Comparison of ENCODE assay signal across 21 cellular contexts in the genomic region with DNA sequence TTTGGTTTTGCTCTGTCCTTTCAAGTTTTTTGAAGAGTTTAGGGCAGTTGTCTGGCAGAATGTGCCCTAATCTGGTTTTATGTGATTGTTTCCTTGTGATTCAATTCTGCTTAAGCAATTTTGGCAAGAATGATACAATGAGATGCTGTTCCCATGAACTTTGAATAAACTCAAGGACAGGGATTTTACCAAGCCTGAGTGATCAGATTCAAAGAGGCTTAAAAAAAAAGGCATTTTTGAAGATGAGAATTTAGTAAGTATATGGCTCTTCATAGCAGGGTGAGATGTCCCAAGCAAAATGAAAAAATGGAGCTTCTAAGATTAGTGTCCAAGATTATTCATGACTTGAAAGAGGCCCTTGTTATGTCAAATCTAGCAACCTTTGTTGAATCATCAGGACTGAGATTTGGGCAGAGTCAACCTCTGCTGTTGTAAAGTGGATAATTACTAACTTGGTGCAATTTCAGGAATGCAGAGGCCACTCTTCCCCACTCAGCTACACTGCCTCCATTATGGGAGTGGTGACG.
A peak's percentile ranks its signal among the peaks of the same experiment; 100 is the strongest.
DNase-seq lines count a peak whose midpoint lies in the region; ATAC-seq, FAIRE-seq and TF ChIP-seq lines count a peak whose summit lies in the region.
"Had no signal": no experiment of that assay in that cellular context is flagged by ENCODE, and none has a peak within 500 bp of the region (broad histone marks: within the 10 kb centered on the region; RNA-seq: fewer than 3 reads in every experiment).

No MANE protein-coding gene starts in this region.

- no peaks in the 10 kb centered on the region for H3K36me3 ChIP-seq in astrocyte (ENCODE audit: insufficient read depth, low read length)
- no peaks in the 10 kb centered on the region for H3K36me3 ChIP-seq in effector memory CD4-positive, alpha-beta T cell (ENCODE audit: control insufficient read depth, insufficient read depth, low read length)
- H3K36me3 ChIP-seq: heart right ventricle, Peyer's patch had no signal

- H3K4me3 Mint-ChIP-seq in astrocyte (ENCODE audit: unreplicated experiment): no peak overlapping the region
- H3K4me3 Mint-ChIP-seq: activated T-cell treated with anti-CD3 and anti-CD28 coated beads, Interleukin-2, amount 50 U/mL, for 72 hours; T-helper 17 cell had no signal

- no peaks in the 10 kb centered on the region for H3K36me3 Mint-ChIP-seq in astrocyte (ENCODE audit: low read depth, unreplicated experiment)

- no peaks in the 10 kb centered on the region for H3K27me3 Mint-ChIP-seq in astrocyte (ENCODE audit: low read depth, unreplicated experiment)

- H3K9ac ChIP-seq in astrocyte (ENCODE audit: low read length): no peak overlapping the region

- no peaks in the 10 kb centered on the region for H3K9me3 ChIP-seq in astrocyte (ENCODE audit: insufficient read depth, low read depth, low read length)
- H3K9me3 ChIP-seq in effector memory CD4-positive, alpha-beta T cell (ENCODE audit: control insufficient read depth, low read length): no peaks in the 10 kb centered on the region
- H3K9me3 ChIP-seq: Peyer's patch had no signal

- no peak overlapping the region for H2AFZ ChIP-seq in astrocyte (ENCODE audit: low read depth, low read length)

- H3K9me3 Mint-ChIP-seq in astrocyte (ENCODE audit: unreplicated experiment): no peaks in the 10 kb centered on the region

- no peak for TF ChIP-seq CTCF in astrocyte (IDR thresholded peaks at IDR 0.05; ENCODE audit: insufficient read depth, low read depth, low read length)

- no peaks in the 10 kb centered on the region for H3K27me3 ChIP-seq in astrocyte (ENCODE audit: insufficient read depth, low read length)
- no peaks in the 10 kb centered on the region for H3K27me3 ChIP-seq in effector memory CD4-positive, alpha-beta T cell (replicated peaks; ENCODE audit: control insufficient read depth, insufficient read depth, low read length, poor library complexity, severe bottlenecking)
- H3K27me3 ChIP-seq: dorsolateral prefrontal cortex, heart right ventricle, Peyer's patch had no signal

- no peak overlapping the region for H3K27ac ChIP-seq in astrocyte (ENCODE audit: low read depth, low read length)
- H3K27ac ChIP-seq in effector memory CD4-positive, alpha-beta T cell (ENCODE audit: insufficient read depth, low read length, poor library complexity, severe bottlenecking): no peak overlapping the region
- H3K27ac ChIP-seq: dorsolateral prefrontal cortex, Peyer's patch had no signal

- peak overlapping the region; percentile 39 for H3K4me2 ChIP-seq in astrocyte (ENCODE audit: low read length)

- no peak overlapping the region for H3K27ac Mint-ChIP-seq in astrocyte (ENCODE audit: unreplicated experiment)
- H3K27ac Mint-ChIP-seq: activated T-cell treated with anti-CD3 and anti-CD28 coated beads, Interleukin-2, amount 50 U/mL, for 72 hours; T-helper 17 cell had no signal

- DNase-seq in NCI-H2227 (lab: John Stamatoyannopoulos, UW; ENCODE audit: unreplicated experiment): peak; percentile 11
- DNase-seq in NCI-H2227 treated with DMSO at 0.1 percent for 48 hours (lab: John Stamatoyannopoulos, UW): no peak
- DNase-seq in astrocyte (ENCODE audit: low read depth): peak; percentile 67
- peak; percentile 88 for DNase-seq in islet precursor cell
- no peak for DNase-seq in effector memory CD4-positive, alpha-beta T cell
- DNase-seq in activated CD4-positive, alpha-beta T cell treated with anti-CD3 and anti-CD28 coated beads for 1 hour: no peak
- DNase-seq: activated CD4-positive, alpha-beta T cell treated with anti-CD3 and anti-CD28 coated beads for 48 hours; activated T-cell treated with anti-CD3 and anti-CD28 coated beads, Interleukin-2, amount 50 U/mL, for 72 hours; amygdala; Calu3; dorsolateral prefrontal cortex; heart right ventricle; left ventricle myocardium superior; NCI-H510A; Peyer's patch; T-helper 17 cell had no signal

- peaks cover 21% of the 10 kb centered on the region for H3K4me1 Mint-ChIP-seq in astrocyte (ENCODE audit: low read depth, unreplicated experiment)
- H3K4me1 Mint-ChIP-seq: T-helper 17 cell had no signal

- H3K79me2 ChIP-seq in astrocyte (ENCODE audit: insufficient read depth, low read length): no peaks in the 10 kb centered on the region

- no peaks in the 10 kb centered on the region for H4K20me1 ChIP-seq in astrocyte (ENCODE audit: insufficient read depth, low read length)

- H3K4me1 ChIP-seq in astrocyte (ENCODE audit: insufficient read depth, low read length): peaks cover 35% of the 10 kb centered on the region
- no peaks in the 10 kb centered on the region for H3K4me1 ChIP-seq in effector memory CD4-positive, alpha-beta T cell (ENCODE audit: control insufficient read depth, insufficient read depth, low read length, poor library complexity, severe bottlenecking)
- H3K4me1 ChIP-seq: Peyer's patch had no signal

- no peak overlapping the region for H3K4me3 ChIP-seq in astrocyte (ENCODE audit: insufficient read depth, low read depth, low read length)
- no peak overlapping the region for H3K4me3 ChIP-seq in effector memory CD4-positive, alpha-beta T cell (ENCODE audit: insufficient read depth, low read depth, low read length, poor library complexity, severe bottlenecking)
- H3K4me3 ChIP-seq: dorsolateral prefrontal cortex, heart right ventricle, Peyer's patch, skin epidermis had no signal

- ATAC-seq in GM21786 (IDR thresholded peaks at IDR 0.05; ENCODE audit: unreplicated experiment): no peak
- no peak for ATAC-seq in GM18511 (IDR thresholded peaks at IDR 0.05; ENCODE audit: unreplicated experiment)
- ATAC-seq: activated T-cell treated with anti-CD3 and anti-CD28 coated beads, Interleukin-2, amount 50 U/mL, for 72 hours; heart right ventricle; left ventricle myocardium superior; T-helper 17 cell had no signal

- no peak for FAIRE-seq in astrocyte (lab: Jason Lieb, UNC)
- FAIRE-seq: A204.1, HTR-8/SVneo had no signal

Comparison
In these comparisons a context has a peak if more than half of its experiments do, and no peak if none do; other contexts are left out.
1. DNase-seq: peak in NCI-H2227 (single experiment), astrocyte (single experiment) and islet precursor cell (single experiment); none in NCI-H2227 treated with DMSO at 0.1 percent for 48 hours (single experiment), effector memory CD4-positive, alpha-beta T cell (0 of 3) and activated CD4-positive, alpha-beta T cell treated with anti-CD3 and anti-CD28 coated beads for 1 hour (single experiment).